Comparison of ENCODE assay signal across 17 cellular contexts in the genomic region with DNA sequence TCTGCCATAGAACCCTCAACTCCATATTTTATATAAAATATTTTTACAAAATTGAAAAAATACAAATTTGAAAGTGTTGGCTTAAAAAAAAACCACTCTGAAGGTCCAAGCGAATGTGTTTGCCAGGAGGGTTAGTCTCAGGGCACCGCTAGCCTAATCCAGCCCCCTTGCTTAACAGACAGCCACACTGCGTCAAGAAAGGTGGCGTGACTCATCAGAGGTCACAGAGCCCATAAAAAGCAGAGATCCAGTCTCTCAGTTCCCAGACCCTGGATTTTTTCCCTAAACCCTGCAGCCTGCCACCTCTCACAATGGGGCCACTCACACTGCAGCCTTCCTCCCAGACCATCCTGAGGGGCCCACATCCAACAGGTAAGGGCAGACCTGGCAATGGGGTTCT. TPM values are rescaled to one million over a fixed set of nuclear protein-coding genes. Genes with fewer than 3 reads are reported as not detected.
DNase-seq lines count a peak whose midpoint lies in the region; ATAC-seq and TF ChIP-seq lines count a peak whose summit lies in the region.
"Had no signal": no experiment of that assay in that cellular context is flagged by ENCODE, and none has a peak within 500 bp of the region (broad histone marks: within the 10 kb centered on the region; RNA-seq: fewer than 3 reads in every experiment).

No MANE protein-coding gene starts in this region.

- H3K27ac ChIP-seq in PC-3 (ENCODE audit: low read length) (no peak overlapping the region), caudate nucleus (ENCODE audit: low read depth, low read length) (no peak overlapping the region)
- H3K27ac ChIP-seq: BLaER1, SJSA1 had no signal

- no peaks in the 10 kb centered on the region for H3F3A ChIP-seq in PC-3 (ENCODE audit: low read length, unreplicated experiment)

- DNase-seq in HCEC 1CT (peak; percentile 86), PC-3 (peak; percentile 32), fibroblast of mammary gland (ENCODE audit: low read depth) (peak; percentile 96), skeletal muscle cell (ENCODE audit: low read depth) (peak; percentile 75), NCI-H1105 treated with DMSO at 0.1 percent for 48 hours (lab: John Stamatoyannopoulos, UW) (no peak), caudate nucleus (lab: John Stamatoyannopoulos, UW) (no peak), GM20000 (ENCODE audit: low spot score) (no peak), glomerular visceral epithelial cell (ENCODE audit: extremely low spot score) (no peak)
- DNase-seq: activated naive CD8-positive, alpha-beta T cell treated with anti-CD3 and anti-CD28 coated beads for 36 hours; Calu3; esophagus squamous epithelium; NCI-H2081 treated with DMSO at 0.1 percent for 48 hours; NCI-H510A treated with DMSO at 0.1 percent for 48 hours; nephron progenitor cell; stimulated activated naive B cell treated with anti-CD40 and anti-IgM and Interleukin-4, amounts not matched to agents 10 μg/mL and 1 μg/mL and 100 μg/mL, for 72 hours had no signal

- H3K4me2 ChIP-seq in PC-3 (ENCODE audit: low read length): no peak overlapping the region
- H3K4me2 ChIP-seq: BLaER1 had no signal

- H3K4me3 ChIP-seq in PC-3 (ENCODE audit: low read length) (no peak overlapping the region), fibroblast of mammary gland (ENCODE audit: control insufficient read depth, low read depth, low read length) (no peak overlapping the region), skeletal muscle cell (ENCODE audit: low read depth, low read length) (no peak overlapping the region)
- H3K4me3 ChIP-seq: BLaER1, esophagus squamous epithelium, SJSA1 had no signal

- CTCF ChIA-PET in PC-3 (lab: Charles Lee): no interaction called here

- no peaks in the 10 kb centered on the region for H3K4me1 ChIP-seq in PC-3 (ENCODE audit: insufficient read depth, low read length)

- POLR2A ChIA-PET in PC-3 (lab: Charles Lee; ENCODE audit: unreplicated experiment): no interaction called here

- no peaks in the 10 kb centered on the region for H3K9me3 ChIP-seq in PC-3 (ENCODE audit: low read length)
- H3K9me3 ChIP-seq: BLaER1, esophagus squamous epithelium, SJSA1 had no signal

- H3K9ac ChIP-seq in PC-3 (ENCODE audit: low read length): no peak overlapping the region
- H3K9ac ChIP-seq: BLaER1 had no signal

- no peak overlapping the region for H2AFZ ChIP-seq in PC-3 (ENCODE audit: low read length)

- no peaks in the 10 kb centered on the region for H3K79me2 ChIP-seq in PC-3 (ENCODE audit: low read length)

- TF ChIP-seq CTCF in PC-3 (conservative IDR thresholded peaks at IDR 0.05; ENCODE audit: low read depth, low read length) (no peak), fibroblast of mammary gland (conservative IDR thresholded peaks at IDR 0.05; ENCODE audit: control insufficient read depth, insufficient read depth, low read depth, low read length) (no peak), GM20000 (IDR thresholded peaks at IDR 0.05; ENCODE audit: extremely low read depth, missing control alignments) (no peak)

- H4K20me1 ChIP-seq in PC-3 (ENCODE audit: low read length): no peaks in the 10 kb centered on the region

- no TSS peak for BruUV-seq in PC-3 (replicated peaks; lab: Mats Ljungman, UMichigan)

- no peak for ATAC-seq in PC-3
- ATAC-seq: stimulated activated naive B cell treated with anti-CD40 and anti-IgM and Interleukin-4, amounts not matched to agents 10 μg/mL and 1 μg/mL and 100 μg/mL, for 72 hours had no signal

- no peaks in the 10 kb centered on the region for H3K36me3 ChIP-seq in PC-3 (ENCODE audit: low read depth, low read length)
- H3K36me3 ChIP-seq: esophagus squamous epithelium, SJSA1 had no signal

- intact Hi-C loops in PC-3 (cut with micrococcal nuclease): no loop called here

- H3K9me2 ChIP-seq in PC-3 (replicated peaks; ENCODE audit: low read length): no peaks in the 10 kb centered on the region

- H3K27me3 ChIP-seq in PC-3 (ENCODE audit: low read length): peaks cover 36% of the 10 kb centered on the region
- H3K27me3 ChIP-seq: BLaER1 had no signal

RNA-seq across cellular contexts. Expression of gene TNS1, which starts 3.9 kb away (rescaled TPM):
- 1.0 and 1.5 TPM in 2 replicates for total RNA-seq in PC-3 (2014; rRNA removed)

Comparison
In these comparisons a context has a peak if more than half of its experiments do, and no peak if none do; other contexts are left out.
1. DNase-seq: peak in HCEC 1CT (single experiment), PC-3 (single experiment), fibroblast of mammary gland (single experiment) and skeletal muscle cell (single experiment); none in NCI-H1105 treated with DMSO at 0.1 percent for 48 hours (single experiment), caudate nucleus (0 of 61), GM20000 (single experiment) and glomerular visceral epithelial cell (single experiment).